In the genomic region with DNA sequence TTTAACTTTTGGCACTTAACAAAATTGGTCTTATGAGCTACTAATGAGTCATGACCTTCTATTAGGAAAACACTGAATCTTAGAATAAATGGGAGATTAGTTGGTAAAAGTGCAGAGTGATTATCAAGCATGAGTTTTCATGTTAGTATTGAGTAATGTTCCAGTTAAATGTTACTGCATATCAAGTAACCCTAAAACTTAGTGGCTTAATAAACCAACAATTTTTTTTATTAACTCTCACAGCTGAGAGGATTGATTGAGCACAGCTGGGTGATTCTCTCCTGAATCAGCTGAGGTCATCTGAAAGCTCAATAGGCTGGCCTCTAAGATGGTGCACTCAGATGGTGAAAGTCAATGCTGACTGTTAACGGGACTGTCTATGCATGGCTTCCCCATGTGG, we compare ENCODE assay signal across 20 cellular contexts.
DNase-seq lines count a peak whose midpoint lies in the region; ATAC-seq, FAIRE-seq and TF ChIP-seq lines count a peak whose summit lies in the region.
"Had no signal": no experiment of that assay in that cellular context is flagged by ENCODE, and none has a peak within 500 bp of the region (broad histone marks: within the 10 kb centered on the region; RNA-seq: fewer than 3 reads in every experiment).

No MANE protein-coding gene starts in this region.

- DNase-seq in bronchial epithelial cell (ENCODE audit: low read depth) (peak; percentile 83), foreskin keratinocyte (peak in 1 of 2 donors; percentile 11), omental fat pad (ENCODE audit: low spot score) (no peak), DMS79 treated with DMSO at 0.1 percent for 48 hours (lab: John Stamatoyannopoulos, UW) (no peak)
- DNase-seq in activated CD8-positive, alpha-beta memory T cell treated with anti-CD3 and anti-CD28 coated beads for 24 hours = no peak
- DNase-seq: C1 segment of cervical spinal cord; Calu3; CD4-positive, alpha-beta memory T cell; COR-L47; DMS53; DND-41; GOT3; HFFc6 had no signal

- TF ChIP-seq CTCF in bronchial epithelial cell (IDR thresholded peaks at IDR 0.05; ENCODE audit: insufficient read depth, low read length, severe bottlenecking) (no peak), foreskin keratinocyte (conservative IDR thresholded peaks at IDR 0.05) (no peak), omental fat pad (IDR thresholded peaks at IDR 0.05) (no peak)

- H3K27me3 ChIP-seq in bronchial epithelial cell (ENCODE audit: control insufficient read depth, insufficient read depth, low read length) (no peaks in the 10 kb centered on the region), foreskin keratinocyte (no peaks in the 10 kb centered on the region)

- peaks cover 5% of the 10 kb centered on the region for H3K4me1 ChIP-seq in foreskin keratinocyte
- H3K4me1 ChIP-seq: HAP-1 had no signal

- no peak overlapping the region for H3K4me3 ChIP-seq in bronchial epithelial cell (ENCODE audit: low read depth, low read length)
- H3K4me3 ChIP-seq: HAP-1 had no signal

- H3K27ac ChIP-seq in foreskin keratinocyte = no peak overlapping the region

- ATAC-seq in esophagus mucosa (peak; percentile 66), foreskin keratinocyte (peak; percentile 25), omental fat pad (ENCODE audit: low FRiP score) (peak; percentile 73), HG03280 (IDR thresholded peaks at IDR 0.05; ENCODE audit: unreplicated experiment) (no peak), GM18861 (IDR thresholded peaks at IDR 0.05; ENCODE audit: unreplicated experiment) (no peak)

- no peak for FAIRE-seq in bronchial epithelial cell (lab: Jason Lieb, UNC)
- FAIRE-seq: G401.6, GM12892, H54 had no signal

- no peaks in the 10 kb centered on the region for H3K36me3 ChIP-seq in bronchial epithelial cell (ENCODE audit: control insufficient read depth, insufficient read depth, low read length)
- H3K36me3 ChIP-seq: HAP-1 had no signal

Comparison
In these comparisons a context has a peak if more than half of its experiments do, and no peak if none do; other contexts are left out.
1. ATAC-seq: peak in esophagus mucosa (single experiment), foreskin keratinocyte (single experiment) and omental fat pad (single experiment); none in HG03280 (single experiment) and GM18861 (single experiment).